In genomic region chr5:147169399-147169798, GRCh38 we compare ENCODE assay signal across 9 cellular contexts.
A peak's percentile ranks its signal among the peaks of the same experiment; 100 is the strongest.
DNase-seq lines count a peak whose midpoint lies in the region; ATAC-seq and TF ChIP-seq lines count a peak whose summit lies in the region.
"Had no signal": no experiment of that assay in that cellular context is flagged by ENCODE, and none has a peak within 500 bp of the region (broad histone marks: within the 10 kb centered on the region; RNA-seq: fewer than 3 reads in every experiment).

No MANE protein-coding gene starts in this region.

- no peak for TF ChIP-seq EP300 in gastroesophageal sphincter (IDR thresholded peaks at IDR 0.05)

- H3K27me3 ChIP-seq in right cardiac atrium (ENCODE audit: control insufficient read depth, insufficient read depth) (no peaks in the 10 kb centered on the region), heart left ventricle (no peaks in the 10 kb centered on the region), gastroesophageal sphincter (no peaks in the 10 kb centered on the region)

- H3K27ac ChIP-seq in right cardiac atrium (ENCODE audit: low read length): no peak overlapping the region
- H3K27ac ChIP-seq in heart left ventricle: no peak overlapping the region
- H3K27ac ChIP-seq in gastroesophageal sphincter: no peak overlapping the region

- H3K4me3 ChIP-seq in right cardiac atrium (ENCODE audit: low read length) (no peak overlapping the region), heart left ventricle (no peak overlapping the region), gastroesophageal sphincter (no peak overlapping the region)

- no peak for TF ChIP-seq POLR2A in heart left ventricle (IDR thresholded peaks at IDR 0.05)
- no peak for TF ChIP-seq POLR2A in gastroesophageal sphincter (IDR thresholded peaks at IDR 0.05)

- TF ChIP-seq CTCF in heart left ventricle (IDR thresholded peaks at IDR 0.05): no peak
- TF ChIP-seq CTCF in gastroesophageal sphincter (IDR thresholded peaks at IDR 0.05): no peak

- H3K36me3 ChIP-seq in heart left ventricle (no peaks in the 10 kb centered on the region), gastroesophageal sphincter (no peaks in the 10 kb centered on the region)

- DNase-seq in right cardiac atrium (peak in 1 of 3 donors; percentile 18), heart left ventricle (no peak), HT-29 (ENCODE audit: low spot score) (peak; percentile 58), glomerular visceral epithelial cell (ENCODE audit: extremely low spot score) (peak; percentile 82), NCI-H1694 (lab: John Stamatoyannopoulos, UW) (no peak), GM19238 (ENCODE audit: insufficient read length, low spot score) (no peak), NCI-H226 (no peak)
- DNase-seq: RPMI8226 had no signal

- H3K9me3 ChIP-seq in right cardiac atrium (ENCODE audit: control insufficient read depth, low read length) (no peaks in the 10 kb centered on the region), heart left ventricle (no peaks in the 10 kb centered on the region), gastroesophageal sphincter (no peaks in the 10 kb centered on the region)

- ATAC-seq in right cardiac atrium (peak; percentile 50 to 55), heart left ventricle (no peak), gastroesophageal sphincter (no peak)

- H3K4me1 ChIP-seq in right cardiac atrium (ENCODE audit: control insufficient read depth, insufficient read depth, low read length) (no peaks in the 10 kb centered on the region), heart left ventricle (no peaks in the 10 kb centered on the region), gastroesophageal sphincter (peaks cover 0 to 12% (median 4%) of the 10 kb centered on the region in 3 donors)

- intact Hi-C loops in right cardiac atrium (cut with DNase I): no loop called here
- intact Hi-C loops in heart left ventricle (cut with DNase I): no loop called here

Comparison
In these comparisons a context has a peak if more than half of its experiments do, and no peak if none do; other contexts are left out.
1. ATAC-seq: peak in right cardiac atrium (2 of 2); none in heart left ventricle (0 of 4) and gastroesophageal sphincter (single experiment).
2. DNase-seq: peak in HT-29 (single experiment) and glomerular visceral epithelial cell (single experiment); none in heart left ventricle (0 of 5), NCI-H1694 (single experiment), GM19238 (single experiment) and NCI-H226 (single experiment).